8 cellular contexts compared by ENCODE assay signal in genomic region chr11:108221401-108221800, GRCh38. TPM values are rescaled to one million over a fixed set of nuclear protein-coding genes. Genes with fewer than 3 reads are reported as not detected.
DNase-seq lines count a peak whose midpoint lies in the region; ATAC-seq and TF ChIP-seq lines count a peak whose summit lies in the region.

No MANE protein-coding gene starts in this region.

- H3F3A ChIP-seq in OCI-LY1 (ENCODE audit: insufficient read depth, low read length), result no peaks in the 10 kb centered on the region

- no peaks in the 10 kb centered on the region for H3K9me3 ChIP-seq in ES-I3 (ENCODE audit: control insufficient read depth, insufficient read depth, low read length)
- H3K9me3 ChIP-seq in OCI-LY1 (ENCODE audit: low read length), result no peaks in the 10 kb centered on the region

- no peaks in the 10 kb centered on the region for H3K27me3 ChIP-seq in OCI-LY1 (ENCODE audit: insufficient read depth, low read length)

- H3K27ac Mint-ChIP-seq in endothelial cell (ENCODE audit: unreplicated experiment), result no peak overlapping the region
- H3K27ac Mint-ChIP-seq in activated CD8-positive, alpha-beta T cell treated with anti-CD3 and anti-CD28 coated beads, Interleukin-2, amount 10 ng/mL, durations not matched to agents 7 days and 5 days, result no peak overlapping the region

- H3K4me2 ChIP-seq in OCI-LY1 (ENCODE audit: low read length), result peak overlapping the region; percentile 95

- peaks cover 90% of the 10 kb centered on the region for H3K79me2 ChIP-seq in OCI-LY1 (ENCODE audit: insufficient read depth, low read length)

- peaks cover 41% of the 10 kb centered on the region for H3K4me1 Mint-ChIP-seq in endothelial cell (ENCODE audit: unreplicated experiment)
- H3K4me1 Mint-ChIP-seq in activated CD8-positive, alpha-beta T cell treated with anti-CD3 and anti-CD28 coated beads, Interleukin-2, amount 10 ng/mL, durations not matched to agents 7 days and 5 days (ENCODE audit: low read depth), result peaks cover 41% of the 10 kb centered on the region

- peaks cover 10% of the 10 kb centered on the region for H3K27me3 Mint-ChIP-seq in endothelial cell (ENCODE audit: unreplicated experiment)
- H3K27me3 Mint-ChIP-seq in activated CD8-positive, alpha-beta T cell treated with anti-CD3 and anti-CD28 coated beads, Interleukin-2, amount 10 ng/mL, durations not matched to agents 7 days and 5 days (ENCODE audit: low read depth), result no peaks in the 10 kb centered on the region

- peaks cover 19% of the 10 kb centered on the region for H3K4me1 ChIP-seq in ES-I3 (ENCODE audit: insufficient read depth, low read length)
- peaks cover 44% of the 10 kb centered on the region for H3K4me1 ChIP-seq in OCI-LY1 (ENCODE audit: insufficient read depth, low read length, severe bottlenecking)

- H3K27ac ChIP-seq in OCI-LY1 (ENCODE audit: low read depth, low read length, poor library complexity, severe bottlenecking), result peak overlapping the region; percentile 90

- H3K9ac ChIP-seq in ES-I3 (ENCODE audit: low read depth, low read length), result peak overlapping the region; percentile 84
- H3K9ac ChIP-seq in OCI-LY1 (ENCODE audit: low read length), result peak overlapping the region; percentile 87

- POLR2A ChIA-PET in activated CD8-positive, alpha-beta T cell treated with anti-CD3 and anti-CD28 coated beads, Interleukin-2, amount 10 ng/mL, durations not matched to agents 7 days and 5 days (lab: Charles Lee), result interaction anchor here (0.6 to 9.2 kb wide), 9 partner anchors 8 to 100 kb away, joined by 3 to 375 read pairs (median 8); partner anchors contain the start of gene ACAT1

- H3K36me3 Mint-ChIP-seq in endothelial cell (ENCODE audit: low read depth, unreplicated experiment), result no peaks in the 10 kb centered on the region
- H3K36me3 Mint-ChIP-seq in activated CD8-positive, alpha-beta T cell treated with anti-CD3 and anti-CD28 coated beads, Interleukin-2, amount 10 ng/mL, durations not matched to agents 7 days and 5 days (ENCODE audit: low read depth), result peaks cover 66% of the 10 kb centered on the region

- H4K20me1 ChIP-seq in OCI-LY1 (ENCODE audit: insufficient read depth, low read length), result no peaks in the 10 kb centered on the region

- DNase-seq in fibroblast of peridontal ligament (ENCODE audit: extremely low read depth) (peak; percentile 54), renal cortical epithelial cell (ENCODE audit: low read depth) (peak; percentile 36), endothelial cell (ENCODE audit: low spot score) (no peak)
- DNase-seq in NK-92 treated with Interleukin-12 subunit alpha and Interleukin-12 subunit beta, amount 100 ng/mL, for 24 hours (lab: John Stamatoyannopoulos, UW), result no peak
- DNase-seq in activated CD8-positive, alpha-beta T cell treated with anti-CD3 and anti-CD28 coated beads, Interleukin-2, amount 10 ng/mL, durations not matched to agents 7 days and 5 days, result no peak

- H3K4me3 ChIP-seq in OCI-LY1 (ENCODE audit: low read depth, low read length, poor library complexity, severe bottlenecking), result peak overlapping the region; percentile 81

- no peaks in the 10 kb centered on the region for H3K9me3 Mint-ChIP-seq in endothelial cell (ENCODE audit: unreplicated experiment)
- no peaks in the 10 kb centered on the region for H3K9me3 Mint-ChIP-seq in activated CD8-positive, alpha-beta T cell treated with anti-CD3 and anti-CD28 coated beads, Interleukin-2, amount 10 ng/mL, durations not matched to agents 7 days and 5 days (ENCODE audit: insufficient read depth)

- H2AFZ ChIP-seq in OCI-LY1 (ENCODE audit: low read length), result no peak overlapping the region

- no peaks in the 10 kb centered on the region for H3K9me2 ChIP-seq in OCI-LY1 (ENCODE audit: low read depth, low read length)

- no peak for TF ChIP-seq CTCF in OCI-LY1 (IDR thresholded peaks at IDR 0.05; ENCODE audit: low read length)
- TF ChIP-seq CTCF in endothelial cell (IDR thresholded peaks at IDR 0.05; ENCODE audit: unreplicated experiment), result no peak

- ATAC-seq in activated CD4-positive, CD25-positive, alpha-beta regulatory T cell treated with anti-CD3 and anti-CD28 coated beads, Interleukin-2, amount 50 U/mL, for 24 hours, result no peak
- no peak for ATAC-seq in activated CD8-positive, alpha-beta T cell treated with anti-CD3 and anti-CD28 coated beads, Interleukin-2, amount 10 ng/mL, durations not matched to agents 7 days and 5 days

- CTCF ChIA-PET in activated CD8-positive, alpha-beta T cell treated with anti-CD3 and anti-CD28 coated beads, Interleukin-2, amount 10 ng/mL, durations not matched to agents 7 days and 5 days (lab: Charles Lee), result interaction anchor here (1.1 to 7.5 kb wide), 8 partner anchors 10 to 443 kb away, joined by 3 to 111 read pairs (median 4); partner anchors contain the start of gene CUL5

- H3K36me3 ChIP-seq in ES-I3 (ENCODE audit: insufficient read depth, low read length) (no peaks in the 10 kb centered on the region), OCI-LY1 (ENCODE audit: insufficient read depth, low read length) (peaks cover 52% of the 10 kb centered on the region)

- H3K4me3 Mint-ChIP-seq in endothelial cell (ENCODE audit: unreplicated experiment), result no peak overlapping the region
- H3K4me3 Mint-ChIP-seq in activated CD8-positive, alpha-beta T cell treated with anti-CD3 and anti-CD28 coated beads, Interleukin-2, amount 10 ng/mL, durations not matched to agents 7 days and 5 days, result no peak overlapping the region

RNA-seq across cellular contexts. Expression of gene NPAT, which starts 1.0 kb away (rescaled TPM):
- total RNA-seq in renal cortical epithelial cell (14.4 and 18.8 TPM in 2 replicates), endothelial cell (ENCODE audit: unreplicated experiment) (15.7 TPM)
- 10 to 100 TPM; 46.7 to 57.2 TPM for total RNA-seq in activated CD8-positive, alpha-beta T cell treated with anti-CD3 and anti-CD28 coated beads, Interleukin-2, amount 10 ng/mL, durations not matched to agents 7 days and 5 days

RNA-seq across cellular contexts. Expression of gene ATM, which starts 1.5 kb away (rescaled TPM):
- total RNA-seq in renal cortical epithelial cell (49.7 and 107 TPM in 2 replicates), endothelial cell (ENCODE audit: unreplicated experiment) (51.5 TPM)
- total RNA-seq in activated CD8-positive, alpha-beta T cell treated with anti-CD3 and anti-CD28 coated beads, Interleukin-2, amount 10 ng/mL, durations not matched to agents 7 days and 5 days, result 100 to 1,000 TPM; 206 to 214 TPM

Comparison
In these comparisons a context has a peak if more than half of its experiments do, and no peak if none do; other contexts are left out.
1. DNase-seq: peak in fibroblast of peridontal ligament (single experiment) and renal cortical epithelial cell (single experiment); none in endothelial cell (single experiment), NK-92 treated with Interleukin-12 subunit alpha and Interleukin-12 subunit beta, amount 100 ng/mL, for 24 hours (single experiment) and activated CD8-positive, alpha-beta T cell treated with anti-CD3 and anti-CD28 coated beads, Interleukin-2, amount 10 ng/mL, durations not matched to agents 7 days and 5 days (single experiment).